In genomic region chr7:91264924-91265681, GRCh38 we compare ENCODE assay signal across 8 cellular contexts. TPM values are rescaled to one million over a fixed set of nuclear protein-coding genes. Genes with fewer than 3 reads are reported as not detected.
A peak's percentile ranks its signal among the peaks of the same experiment; 100 is the strongest.
DNase-seq lines count a peak whose midpoint lies in the region; ATAC-seq and TF ChIP-seq lines count a peak whose summit lies in the region.

No MANE protein-coding gene starts in this region.

- H4K20me1 ChIP-seq in neural cell (ENCODE audit: insufficient read depth): no peaks in the 10 kb centered on the region

- peak; percentile 43 for DNase-seq in AG08396 (ENCODE audit: low spot score)
- peak; percentile 45 for DNase-seq in NCI-H2029 treated with DMSO at 0.1 percent for 48 hours (lab: John Stamatoyannopoulos, UW)
- no peak for DNase-seq in activated CD4-positive, alpha-beta memory T cell treated with anti-CD3 and anti-CD28 coated beads, Interleukin-2, amount 10 ng/mL, durations not matched to agents 7 days and 5 days
- DNase-seq in foreskin melanocyte: peak; percentile 55
- DNase-seq in GM19240 (ENCODE audit: insufficient read length, low spot score): no peak

- no peak for TF ChIP-seq EP300 in neural cell (conservative IDR thresholded peaks at IDR 0.05; ENCODE audit: poor library complexity, severe bottlenecking)

- peaks cover 58% of the 10 kb centered on the region for H3K27me3 Mint-ChIP-seq in activated CD4-positive, alpha-beta memory T cell treated with anti-CD3 and anti-CD28 coated beads, Interleukin-2, amount 10 ng/mL, durations not matched to agents 7 days and 5 days

- no peaks in the 10 kb centered on the region for H3K9me3 Mint-ChIP-seq in activated CD4-positive, alpha-beta memory T cell treated with anti-CD3 and anti-CD28 coated beads, Interleukin-2, amount 10 ng/mL, durations not matched to agents 7 days and 5 days

- H3K4me3 ChIP-seq in neural cell (ENCODE audit: low read length): peak overlapping the region; percentile 77

- H3K4me3 Mint-ChIP-seq in activated CD4-positive, alpha-beta memory T cell treated with anti-CD3 and anti-CD28 coated beads, Interleukin-2, amount 10 ng/mL, durations not matched to agents 7 days and 5 days: peak overlapping the region; percentile 72

- no peak overlapping the region for H2AFZ ChIP-seq in neural cell (ENCODE audit: low read depth, low read length)

- peak overlapping the region; percentile 52 for H3K9ac ChIP-seq in neural cell (ENCODE audit: low read length)

- H3K27ac ChIP-seq in neural cell (ENCODE audit: low read length): no peak overlapping the region

- no peaks in the 10 kb centered on the region for H3K9me3 ChIP-seq in neural cell (ENCODE audit: low read length)

- peaks cover 8% of the 10 kb centered on the region for H3K4me1 Mint-ChIP-seq in activated CD4-positive, alpha-beta memory T cell treated with anti-CD3 and anti-CD28 coated beads, Interleukin-2, amount 10 ng/mL, durations not matched to agents 7 days and 5 days

- no peak for TF ChIP-seq CTCF in neural cell (IDR thresholded peaks at IDR 0.05; ENCODE audit: poor library complexity, severe bottlenecking)

- H3K36me3 Mint-ChIP-seq in activated CD4-positive, alpha-beta memory T cell treated with anti-CD3 and anti-CD28 coated beads, Interleukin-2, amount 10 ng/mL, durations not matched to agents 7 days and 5 days (ENCODE audit: low read depth): no peaks in the 10 kb centered on the region

- H3K79me2 ChIP-seq in neural cell (replicated peaks; ENCODE audit: insufficient read depth, low read length): peaks cover 27% of the 10 kb centered on the region

- ATAC-seq in GM18505 (IDR thresholded peaks at IDR 0.05; ENCODE audit: unreplicated experiment) (peak; percentile 36), HG02885 (IDR thresholded peaks at IDR 0.05; ENCODE audit: poor library complexity, unreplicated experiment) (peak; percentile 37)

- TF ChIP-seq POLR2A in GM18505 (IDR thresholded peaks at IDR 0.05; ENCODE audit: borderline replicate concordance, extremely low read depth, insufficient read depth, insufficient read length): no peak

- H3K9me2 ChIP-seq in neural cell (ENCODE audit: insufficient read depth, low read length): no peaks in the 10 kb centered on the region

- H3K36me3 ChIP-seq in neural cell (ENCODE audit: insufficient read depth, low read length): no peaks in the 10 kb centered on the region

- POLR2A ChIA-PET in activated CD4-positive, alpha-beta memory T cell treated with anti-CD3 and anti-CD28 coated beads, Interleukin-2, amount 10 ng/mL, durations not matched to agents 7 days and 5 days (lab: Charles Lee): no interaction called here

- H3K27me3 ChIP-seq in neural cell (ENCODE audit: insufficient read depth, low read depth, low read length): peaks cover 44% of the 10 kb centered on the region

- CTCF ChIA-PET in activated CD4-positive, alpha-beta memory T cell treated with anti-CD3 and anti-CD28 coated beads, Interleukin-2, amount 10 ng/mL, durations not matched to agents 7 days and 5 days (lab: Charles Lee): no interaction called here

- no peaks in the 10 kb centered on the region for H3F3A ChIP-seq in neural cell (ENCODE audit: insufficient read depth, low read length, poor library complexity, severe bottlenecking)

- H3K4me2 ChIP-seq in neural cell (ENCODE audit: low read length): peak overlapping the region; percentile 59

- H3K27ac Mint-ChIP-seq in activated CD4-positive, alpha-beta memory T cell treated with anti-CD3 and anti-CD28 coated beads, Interleukin-2, amount 10 ng/mL, durations not matched to agents 7 days and 5 days: no peak overlapping the region

- peak; percentile 45 for TF ChIP-seq RAD21 in neural cell (conservative IDR thresholded peaks at IDR 0.05)

TF ChIP-seq in neural cell, 6 proteins besides CTCF, POLR2A, EP300 and RAD21:
- TF ChIP-seq, protein P1, sequence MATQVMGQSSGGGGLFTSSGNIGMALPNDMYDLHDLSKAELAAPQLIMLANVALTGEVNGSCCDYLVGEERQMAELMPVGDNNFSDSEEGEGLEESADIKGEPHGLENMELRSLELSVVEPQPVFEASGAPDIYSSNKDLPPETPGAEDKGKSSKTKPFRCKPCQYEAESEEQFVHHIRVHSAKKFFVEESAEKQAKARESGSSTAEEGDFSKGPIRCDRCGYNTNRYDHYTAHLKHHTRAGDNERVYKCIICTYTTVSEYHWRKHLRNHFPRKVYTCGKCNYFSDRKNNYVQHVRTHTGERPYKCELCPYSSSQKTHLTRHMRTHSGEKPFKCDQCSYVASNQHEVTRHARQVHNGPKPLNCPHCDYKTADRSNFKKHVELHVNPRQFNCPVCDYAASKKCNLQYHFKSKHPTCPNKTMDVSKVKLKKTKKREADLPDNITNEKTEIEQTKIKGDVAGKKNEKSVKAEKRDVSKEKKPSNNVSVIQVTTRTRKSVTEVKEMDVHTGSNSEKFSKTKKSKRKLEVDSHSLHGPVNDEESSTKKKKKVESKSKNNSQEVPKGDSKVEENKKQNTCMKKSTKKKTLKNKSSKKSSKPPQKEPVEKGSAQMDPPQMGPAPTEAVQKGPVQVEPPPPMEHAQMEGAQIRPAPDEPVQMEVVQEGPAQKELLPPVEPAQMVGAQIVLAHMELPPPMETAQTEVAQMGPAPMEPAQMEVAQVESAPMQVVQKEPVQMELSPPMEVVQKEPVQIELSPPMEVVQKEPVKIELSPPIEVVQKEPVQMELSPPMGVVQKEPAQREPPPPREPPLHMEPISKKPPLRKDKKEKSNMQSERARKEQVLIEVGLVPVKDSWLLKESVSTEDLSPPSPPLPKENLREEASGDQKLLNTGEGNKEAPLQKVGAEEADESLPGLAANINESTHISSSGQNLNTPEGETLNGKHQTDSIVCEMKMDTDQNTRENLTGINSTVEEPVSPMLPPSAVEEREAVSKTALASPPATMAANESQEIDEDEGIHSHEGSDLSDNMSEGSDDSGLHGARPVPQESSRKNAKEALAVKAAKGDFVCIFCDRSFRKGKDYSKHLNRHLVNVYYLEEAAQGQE (IDR thresholded peaks at IDR 0.05; ENCODE audit: borderline replicate concordance): no peak
- TF ChIP-seq SMC3 (conservative IDR thresholded peaks at IDR 0.05; ENCODE audit: poor library complexity) (peak; percentile 42), MXI1 (conservative IDR thresholded peaks at IDR 0.05; ENCODE audit: poor library complexity, severe bottlenecking) (peak; percentile 54), TAF1 (IDR thresholded peaks at IDR 0.05; ENCODE audit: low read depth) (no peak), EZH2 (IDR thresholded peaks at IDR 0.05; ENCODE audit: borderline replicate concordance, insufficient read depth, low read length, poor library complexity, severe bottlenecking) (no peak), POLR2AphosphoS5 (IDR thresholded peaks at IDR 0.05) (peak; percentile 19)

RNA-seq across cellular contexts. Expression of gene FZD1, which starts 0.9 kb away (rescaled TPM):
- total RNA-seq in activated CD4-positive, alpha-beta memory T cell treated with anti-CD3 and anti-CD28 coated beads, Interleukin-2, amount 10 ng/mL, durations not matched to agents 7 days and 5 days: under 1 TPM; 0.08 TPM
- polyA plus RNA-seq in neural cell: 2.9 and 3.7 TPM in 2 replicates
- polyA minus RNA-seq in neural cell: 10.0 and 10.3 TPM in 2 replicates

Comparison
In these comparisons a context has a peak if more than half of its experiments do, and no peak if none do; other contexts are left out.
1. DNase-seq: peak in AG08396 (single experiment), NCI-H2029 treated with DMSO at 0.1 percent for 48 hours (single experiment) and foreskin melanocyte (single experiment); none in activated CD4-positive, alpha-beta memory T cell treated with anti-CD3 and anti-CD28 coated beads, Interleukin-2, amount 10 ng/mL, durations not matched to agents 7 days and 5 days (single experiment) and GM19240 (single experiment).